In the genomic region with DNA sequence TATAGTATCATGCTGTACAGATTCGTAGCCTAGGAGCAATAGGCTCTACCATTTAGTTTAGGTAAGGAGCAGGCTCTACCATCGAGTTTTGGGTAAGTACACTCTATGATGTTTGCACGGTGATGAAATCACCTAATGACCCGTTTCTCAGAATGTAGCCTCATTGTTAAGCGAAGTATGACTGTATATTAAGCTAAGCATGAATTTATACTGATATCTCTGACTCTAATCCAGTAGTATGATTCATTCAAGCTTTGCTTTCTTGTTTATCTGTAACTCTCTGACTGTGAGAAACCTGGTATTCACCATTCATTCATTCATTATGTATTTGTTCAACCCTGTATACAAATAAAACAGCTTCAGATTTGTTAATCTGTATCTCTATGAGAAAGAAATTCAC, we compare ENCODE assay signal across 16 cellular contexts.
A peak's percentile ranks its signal among the peaks of the same experiment; 100 is the strongest.
DNase-seq lines count a peak whose midpoint lies in the region; ATAC-seq and TF ChIP-seq lines count a peak whose summit lies in the region.
"Had no signal": no experiment of that assay in that cellular context is flagged by ENCODE, and none has a peak within 500 bp of the region (broad histone marks: within the 10 kb centered on the region; RNA-seq: fewer than 3 reads in every experiment).

No MANE protein-coding gene starts in this region.

- H3K4me3 ChIP-seq in PC-3 (ENCODE audit: low read length) = no peak overlapping the region

- intact Hi-C loops in PC-3 (cut with micrococcal nuclease) = no loop called here

- H2AFZ ChIP-seq in PC-3 (ENCODE audit: low read length) = no peak overlapping the region

- peak; percentile 68 for ATAC-seq in PC-3
- no peak for ATAC-seq in HG03432 (IDR thresholded peaks at IDR 0.05; ENCODE audit: unreplicated experiment)
- ATAC-seq in GM21786 (IDR thresholded peaks at IDR 0.05; ENCODE audit: unreplicated experiment) = no peak
- ATAC-seq: HCT116, HepG2 had no signal

- DNase-seq in ELR (ENCODE audit: low read depth) = peak; percentile 12
- peak; percentile 77 for DNase-seq in PC-3
- DNase-seq in epithelial cell of prostate (ENCODE audit: low read depth, low spot score) = peak; percentile 60
- DNase-seq in iris pigment epithelial cell (ENCODE audit: low read depth) = peak; percentile 51
- no peak for DNase-seq in activated CD4-positive, CD25-positive, alpha-beta regulatory T cell (lab: John Stamatoyannopoulos, UW)
- no peak for DNase-seq in nucleus accumbens (lab: John Stamatoyannopoulos, UW)
- DNase-seq: C1 segment of cervical spinal cord; CD4-positive, alpha-beta memory T cell; DMS153; DMS79 treated with DMSO at 0.1 percent for 48 hours; EL; GDM1 had no signal

- no peaks in the 10 kb centered on the region for H3K9me2 ChIP-seq in PC-3 (replicated peaks; ENCODE audit: low read length)

- H3K4me2 ChIP-seq in PC-3 (ENCODE audit: low read length) = 0 out of 2 replicates have a peak overlapping the region, but pooled peaks have one; percentile 12

- BruUV-seq in PC-3 (replicated peaks; lab: Mats Ljungman, UMichigan) = no TSS peak

- no peaks in the 10 kb centered on the region for H3F3A ChIP-seq in PC-3 (ENCODE audit: low read length, unreplicated experiment)

- TF ChIP-seq CTCF in PC-3 (conservative IDR thresholded peaks at IDR 0.05; ENCODE audit: low read depth, low read length) = no peak

- POLR2A ChIA-PET in PC-3 (lab: Charles Lee; ENCODE audit: unreplicated experiment) = interaction anchor here (0.6 kb wide), 2 partner anchors 9 to 430 kb away, joined by 3 to 6 read pairs; no protein-coding TSS in a partner anchor

- no peaks in the 10 kb centered on the region for H3K36me3 ChIP-seq in PC-3 (ENCODE audit: low read depth, low read length)

- H3K9me3 ChIP-seq in PC-3 (ENCODE audit: low read length) = no peaks in the 10 kb centered on the region

- no peaks in the 10 kb centered on the region for H4K20me1 ChIP-seq in PC-3 (ENCODE audit: low read length)

- CTCF ChIA-PET in PC-3 (lab: Charles Lee) = interaction anchor here (0.7 kb wide), 1 partner anchor 39 kb away, joined by 3 read pairs; no protein-coding TSS in a partner anchor

- H3K27ac ChIP-seq in PC-3 (ENCODE audit: low read length) = peak overlapping the region; percentile 33
- no peak overlapping the region for H3K27ac ChIP-seq in epithelial cell of prostate

- H3K27me3 ChIP-seq in PC-3 (ENCODE audit: low read length) = no peaks in the 10 kb centered on the region

- peaks cover 6% of the 10 kb centered on the region; the same call in 1 of the 2 replicates for H3K4me1 ChIP-seq in PC-3 (ENCODE audit: insufficient read depth, low read length)

- H3K9ac ChIP-seq in PC-3 (ENCODE audit: low read length) = no peak overlapping the region

- H3K79me2 ChIP-seq in PC-3 (ENCODE audit: low read length) = no peaks in the 10 kb centered on the region

Comparison
In these comparisons a context has a peak if more than half of its experiments do, and no peak if none do; other contexts are left out.
1. DNase-seq: peak in ELR (single experiment), PC-3 (single experiment), epithelial cell of prostate (single experiment) and iris pigment epithelial cell (single experiment); none in activated CD4-positive, CD25-positive, alpha-beta regulatory T cell (0 of 4) and nucleus accumbens (0 of 56).